ENCODE assay signal across 33 cellular contexts in the genomic region with DNA sequence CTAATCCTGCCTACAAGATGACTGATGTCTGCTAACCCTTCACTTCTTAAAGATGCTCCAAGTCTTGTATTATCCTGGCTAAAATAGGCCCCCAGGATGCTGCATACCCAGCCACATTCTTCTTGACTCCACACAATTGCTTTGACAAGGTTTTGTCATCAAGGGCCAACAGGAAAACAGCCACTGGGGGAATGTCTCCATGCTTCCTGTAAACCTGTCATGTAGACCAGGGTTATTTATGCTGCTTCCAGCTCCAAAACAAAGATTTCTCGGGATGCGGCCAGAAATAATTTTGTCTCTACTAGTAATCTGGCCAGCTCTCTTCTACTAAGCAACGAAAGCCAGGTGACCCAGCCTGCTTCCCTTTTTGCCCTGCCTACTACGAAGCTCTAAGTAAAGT. TPM values are rescaled to one million over a fixed set of nuclear protein-coding genes. Genes with fewer than 3 reads are reported as not detected.
DNase-seq lines count a peak whose midpoint lies in the region; ATAC-seq, FAIRE-seq and TF ChIP-seq lines count a peak whose summit lies in the region.
"Had no signal": no experiment of that assay in that cellular context is flagged by ENCODE, and none has a peak within 500 bp of the region (broad histone marks: within the 10 kb centered on the region; RNA-seq: fewer than 3 reads in every experiment).

No MANE protein-coding gene starts in this region.

- H3K4me3 ChIP-seq in Panc1 (ENCODE audit: low read depth in 2 of 2, low read length in 2 of 2) (no peak overlapping the region), prostate gland (no peak overlapping the region)
- H3K4me3 ChIP-seq: heart right ventricle had no signal

- TSS peak; percentile 50 for BruUV-seq in Panc1 (replicated peaks; lab: Mats Ljungman, UMichigan)

- TF ChIP-seq POLR2A in prostate gland (IDR thresholded peaks at IDR 0.05), result no peak
- no peak for TF ChIP-seq POLR2A in H54 (IDR thresholded peaks at IDR 0.05; ENCODE audit: low read depth, low read length)

- CTCF ChIA-PET in Panc1 (lab: Charles Lee), result no interaction called here

- H3K27ac ChIP-seq in Panc1 (ENCODE audit: low read length), result 0 out of 2 replicates have a peak overlapping the region, but pooled peaks have one; percentile 92
- H3K27ac ChIP-seq in prostate gland, result peak overlapping the region; percentile 10 to 54
- H3K27ac ChIP-seq: foreskin keratinocyte had no signal

- DNase-seq in ELF-1 (ENCODE audit: low read depth, low spot score) (peak; percentile 64), Panc1 (ENCODE audit: low read depth, low spot score) (no peak), endothelial cell (ENCODE audit: low spot score) (no peak), prostate gland (ENCODE audit: low spot score) (no peak), DMS153 (lab: John Stamatoyannopoulos, UW) (no peak), H54 (ENCODE audit: insufficient read length, low spot score) (no peak)
- DNase-seq: ACHN; activated CD4-positive, alpha-beta T cell treated with anti-CD3 and anti-CD28 coated beads, Interleukin-2, amount 10 ng/mL, durations not matched to agents 24 days and 14 days; activated effector memory CD4-positive, alpha-beta T cell treated with anti-CD3 and anti-CD28 coated beads, Interleukin-2, amount 50 U/mL, for 16 hours; activated T-cell treated with anti-CD3 and anti-CD28 coated beads, Interleukin-2, amount 50 U/mL, for 1 hour; aorta; BE2C; caudate nucleus; CD8-positive, alpha-beta T cell; cortex of kidney; foreskin keratinocyte; heart right ventricle; kidney; left ventricle myocardium superior; naive B cell; NCI-H1092; NCI-H1694 treated with DMSO at 0.1 percent for 48 hours; NCI-H446 treated with DMSO at 0.1 percent for 48 hours; NCI-H774; nucleus accumbens; RPMI8226; stimulated activated naive CD4-positive, alpha-beta T cell treated with Interleukin-2 at 50 U/mL for 16 hours; T-cell had no signal

- H3K27me3 Mint-ChIP-seq in endothelial cell (ENCODE audit: unreplicated experiment), result peaks cover 9% of the 10 kb centered on the region
- H3K27me3 Mint-ChIP-seq: activated naive CD8-positive, alpha-beta T cell had no signal

- peaks cover 2% of the 10 kb centered on the region; the same call in 1 of the 2 replicates for H3K36me3 ChIP-seq in Panc1 (ENCODE audit: control insufficient read depth, insufficient read depth, low read length)
- no peaks in the 10 kb centered on the region for H3K36me3 ChIP-seq in prostate gland

- H3K9me3 Mint-ChIP-seq in endothelial cell (ENCODE audit: unreplicated experiment), result no peaks in the 10 kb centered on the region
- H3K9me3 Mint-ChIP-seq: activated CD4-positive, alpha-beta T cell treated with anti-CD3 and anti-CD28 coated beads, Interleukin-2, amount 10 ng/mL, durations not matched to agents 24 days and 14 days; CD8-positive, alpha-beta T cell; mesothelial cell of epicardium; T-cell had no signal

- H3K27me3 ChIP-seq in Panc1 (ENCODE audit: control insufficient read depth, insufficient read depth, low read length) (no peaks in the 10 kb centered on the region), prostate gland (replicated peaks; ENCODE audit: insufficient read depth) (no peaks in the 10 kb centered on the region)
- H3K27me3 ChIP-seq: BE2C, foreskin keratinocyte, heart right ventricle had no signal

- H3K9me3 ChIP-seq in Panc1 (ENCODE audit: control insufficient read depth, insufficient read depth, low read depth, low read length), result no peaks in the 10 kb centered on the region
- H3K9me3 ChIP-seq in prostate gland, result no peaks in the 10 kb centered on the region
- H3K9me3 ChIP-seq: BE2C, heart right ventricle had no signal

- H3K4me3 Mint-ChIP-seq in endothelial cell (ENCODE audit: unreplicated experiment), result no peak overlapping the region
- H3K4me3 Mint-ChIP-seq: activated CD4-positive, alpha-beta T cell treated with anti-CD3 and anti-CD28 coated beads, Interleukin-2, amount 10 ng/mL, durations not matched to agents 24 days and 14 days; activated naive CD8-positive, alpha-beta T cell; CD8-positive, alpha-beta T cell; mesothelial cell of epicardium; naive B cell; T-cell had no signal

- H3K4me1 ChIP-seq in Panc1 (ENCODE audit: control insufficient read depth, insufficient read depth, low read length) (peaks cover 59% of the 10 kb centered on the region), prostate gland (replicated peaks) (peaks cover 33% of the 10 kb centered on the region)

- peak overlapping the region; percentile 64 for H3K27ac Mint-ChIP-seq in endothelial cell (ENCODE audit: unreplicated experiment)
- H3K27ac Mint-ChIP-seq: activated CD4-positive, alpha-beta T cell treated with anti-CD3 and anti-CD28 coated beads, Interleukin-2, amount 10 ng/mL, durations not matched to agents 24 days and 14 days; activated naive CD8-positive, alpha-beta T cell; CD8-positive, alpha-beta T cell; naive B cell; T-cell had no signal

- intact Hi-C loops in Panc1 (cut with micrococcal nuclease; ENCODE audit: unreplicated experiment), result loop anchor here (5.0 kb wide), 1 partner anchor 52 kb away; a partner anchor contains a TSS
- intact Hi-C loops in prostate gland (cut with DNase I), result loop anchor here (5.0 kb wide), 1 partner anchor 52 kb away; a partner anchor contains a TSS

- WGBS in prostate gland, result 8% methylated on average over 4 of the region's 4 CpGs

- in situ Hi-C loops in Panc1 (cut with HindIII; ENCODE audit: low pct_unique_long_range_greater_than_20kb, low sequenced_read_pairs), result no loop called here

- peaks cover 16% of the 10 kb centered on the region for H3K36me3 Mint-ChIP-seq in endothelial cell (ENCODE audit: low read depth, unreplicated experiment)
- H3K36me3 Mint-ChIP-seq: activated naive CD8-positive, alpha-beta T cell; CD8-positive, alpha-beta T cell; naive B cell; T-cell had no signal

- TF ChIP-seq CTCF in Panc1 (IDR thresholded peaks at IDR 0.05) (no peak), endothelial cell (IDR thresholded peaks at IDR 0.05; ENCODE audit: unreplicated experiment) (no peak), prostate gland (IDR thresholded peaks at IDR 0.05) (no peak)

- no peak for FAIRE-seq in H54 (lab: Jason Lieb, UNC)
- FAIRE-seq: GM12892, kidney had no signal

- peaks cover 70% of the 10 kb centered on the region for H3K4me1 Mint-ChIP-seq in endothelial cell (ENCODE audit: unreplicated experiment)
- H3K4me1 Mint-ChIP-seq: activated CD4-positive, alpha-beta T cell treated with anti-CD3 and anti-CD28 coated beads, Interleukin-2, amount 10 ng/mL, durations not matched to agents 24 days and 14 days; naive B cell; T-cell had no signal

- POLR2A ChIA-PET in Panc1 (lab: Charles Lee), result no interaction called here

- ATAC-seq in Panc1 (no peak), GM21367 (IDR thresholded peaks at IDR 0.05; ENCODE audit: unreplicated experiment) (no peak)
- ATAC-seq: CD8-positive, alpha-beta T cell; esophagus mucosa; foreskin keratinocyte; heart right ventricle; left ventricle myocardium superior; T-cell had no signal

RNA-seq across cellular contexts. Expression of a gene that starts 53.8 kb away (rescaled TPM):
- total RNA-seq in Panc1 (2021; ENCODE audit: unreplicated experiment) (59.9 TPM), endothelial cell (ENCODE audit: unreplicated experiment) (18.5 TPM), prostate gland (10 to 100 TPM; 53.2 to 54.8 TPM)
- 63.1 TPM for polyA plus RNA-seq in Panc1 (2012; ENCODE audit: insufficient read length)
